27 cellular contexts compared by ENCODE assay signal in the genomic region with DNA sequence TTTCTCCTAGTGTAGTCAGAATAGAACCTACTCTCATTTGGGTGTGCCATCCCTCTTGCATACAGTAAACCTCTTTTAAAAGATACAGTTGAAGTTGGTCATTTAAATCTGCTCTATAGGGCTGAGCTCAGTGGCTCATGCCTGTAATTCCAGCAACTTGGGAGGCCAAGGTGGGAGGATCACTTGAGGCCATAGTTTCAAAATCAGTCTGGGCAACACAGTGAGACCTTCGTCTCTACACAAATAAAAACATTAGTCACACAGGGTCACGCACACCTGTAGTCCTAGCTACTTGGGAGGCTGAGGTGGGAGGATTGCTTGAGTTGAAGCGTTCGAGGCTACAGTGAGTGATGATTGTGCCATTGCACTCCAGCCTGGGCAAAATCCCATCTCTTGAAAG.
"Had no signal": no experiment of that assay in that cellular context is flagged by ENCODE, and none has a peak within 500 bp of the region (broad histone marks: within the 10 kb centered on the region; RNA-seq: fewer than 3 reads in every experiment).

No MANE protein-coding gene starts in this region.

- H3K9me3 Mint-ChIP-seq: type B pancreatic cell had no signal

- H3K27me3 ChIP-seq: stomach, suprapubic skin, testis, thyroid gland, tibial artery, tibial nerve, transverse colon, upper lobe of left lung, upper lobe of right lung, uterus, vagina had no signal

- H3K4me3 Mint-ChIP-seq: stimulated activated effector memory CD8-positive, alpha-beta T cell treated with anti-CD3 and anti-CD28 coated beads, Interleukin-12 subunit alpha, Interleukin-12 subunit beta, amount 100 ng/mL, for 72 hours; stimulated activated memory B cell treated with anti-CD40 and anti-IgM and Interleukin-4, amounts not matched to agents 10 μg/mL and 1 μg/mL and 100 μg/mL, for 72 hours; stimulated activated naive B cell treated with anti-CD40 and anti-IgM and Interleukin-4, amounts not matched to agents 10 μg/mL and 1 μg/mL and 100 μg/mL, for 72 hours; stimulated activated naive CD8-positive, alpha-beta T cell treated with anti-CD3 and anti-CD28 coated beads, Interleukin-15, amount 100 ng/mL, for 72 hours; stimulated activated naive CD8-positive, alpha-beta T cell treated with anti-CD3 and anti-CD28 coated beads, Interleukin-15, Interleukin-2, amounts not matched to agents 100 ng/mL and 50 ng/mL, for 24 hours; type B pancreatic cell had no signal

- H3K36me3 Mint-ChIP-seq: stimulated activated effector memory CD8-positive, alpha-beta T cell treated with anti-CD3 and anti-CD28 coated beads, Interleukin-12 subunit alpha, Interleukin-12 subunit beta, amount 100 ng/mL, for 72 hours; stimulated activated memory B cell treated with anti-CD40 and anti-IgM and Interleukin-4, amounts not matched to agents 10 μg/mL and 1 μg/mL and 100 μg/mL, for 72 hours; stimulated activated naive B cell treated with anti-CD40 and anti-IgM and Interleukin-4, amounts not matched to agents 10 μg/mL and 1 μg/mL and 100 μg/mL, for 72 hours; type B pancreatic cell had no signal

- H3K4me1 Mint-ChIP-seq: stimulated activated effector memory CD8-positive, alpha-beta T cell treated with anti-CD3 and anti-CD28 coated beads, Interleukin-12 subunit alpha, Interleukin-12 subunit beta, amount 100 ng/mL, for 72 hours; stimulated activated memory B cell treated with anti-CD40 and anti-IgM and Interleukin-4, amounts not matched to agents 10 μg/mL and 1 μg/mL and 100 μg/mL, for 72 hours; stimulated activated naive B cell treated with anti-CD40 and anti-IgM and Interleukin-4, amounts not matched to agents 10 μg/mL and 1 μg/mL and 100 μg/mL, for 72 hours; stimulated activated naive CD8-positive, alpha-beta T cell treated with anti-CD3 and anti-CD28 coated beads, Interleukin-15, amount 100 ng/mL, for 72 hours had no signal

- H3K27ac ChIP-seq: stomach, suprapubic skin, testis, thoracic aorta, thyroid gland, tibial artery, tibial nerve, transverse colon, upper lobe of left lung, upper lobe of right lung, uterus, vagina had no signal

- H3K36me3 ChIP-seq: stomach, suprapubic skin, thoracic aorta, thyroid gland, tibial artery, tibial nerve, transverse colon, upper lobe of left lung, upper lobe of right lung, uterus, vagina had no signal

- H3K9me3 ChIP-seq: suprapubic skin, testis, thoracic aorta, thyroid gland, tibial artery, transverse colon, upper lobe of left lung, upper lobe of right lung, uterus, vagina had no signal

- H3K4me3 ChIP-seq: stomach, suprapubic skin, testis, thoracic aorta, thyroid gland, tibial artery, tibial nerve, transverse colon, upper lobe of left lung, upper lobe of right lung, uterus, vagina had no signal

- DNase-seq: stimulated activated CD4-positive, alpha-beta T cell treated with anti-CD3 and anti-CD28 coated beads, Interleukin-2, amount 100 ng/mL, for 48 hours; stimulated activated CD4-positive, alpha-beta T cell treated with anti-CD3 and anti-CD28 coated beads, Interleukin-4, amount 100 ng/mL, for 1 hour; stimulated activated CD4-positive, alpha-beta T cell treated with anti-CD3 and anti-CD28 coated beads, Interleukin-4, amount 100 ng/mL, for 24 hours; stimulated activated CD4-positive, alpha-beta T cell treated with anti-CD3 and anti-CD28 coated beads, Interleukin-4, amount 100 ng/mL, for 4 hours; stimulated activated CD8-positive, alpha-beta memory T cell treated with anti-CD3 and anti-CD28 coated beads, Interleukin-4, amount 100 ng/mL, for 48 hours; stimulated activated naive B cell treated with anti-CD40 and anti-IgM and Interleukin-4, amounts not matched to agents 10 μg/mL and 1 μg/mL and 100 μg/mL, for 72 hours; stimulated activated naive CD4-positive, alpha-beta T cell; stimulated activated naive CD4-positive, alpha-beta T cell treated with Interleukin-2 at 50 U/mL for 16 hours; stimulated activated naive CD8-positive, alpha-beta T cell treated with anti-CD3 and anti-CD28 coated beads, Interleukin-15, amount 100 ng/mL, for 72 hours; stimulated activated naive CD8-positive, alpha-beta T cell treated with anti-CD3 and anti-CD28 coated beads, Interleukin-15, Interleukin-2, amounts not matched to agents 100 U/mL and 50 U/mL, for 24 hours; stomach; substantia nigra; testis; thyroid gland; tibial artery; transverse colon; upper lobe of left lung; upper lobe of right lung; uterus had no signal

- ATAC-seq: stimulated activated effector memory CD8-positive, alpha-beta T cell treated with anti-CD3 and anti-CD28 coated beads, Interleukin-12 subunit alpha, Interleukin-12 subunit beta, amount 100 ng/mL, for 72 hours; stimulated activated memory B cell treated with anti-CD40 and anti-IgM and Interleukin-4, amounts not matched to agents 10 μg/mL and 1 μg/mL and 100 μg/mL, for 72 hours; stimulated activated naive B cell treated with anti-CD40 and anti-IgM and Interleukin-4, amounts not matched to agents 10 μg/mL and 1 μg/mL and 100 μg/mL, for 72 hours; stimulated activated naive CD8-positive, alpha-beta T cell treated with anti-CD3 and anti-CD28 coated beads, Interleukin-15, amount 100 ng/mL, for 72 hours; stimulated activated naive CD8-positive, alpha-beta T cell treated with anti-CD3 and anti-CD28 coated beads, Interleukin-15, Interleukin-2, amounts not matched to agents 100 U/mL and 50 U/mL, for 24 hours; upper lobe of right lung had no signal

- H3K4me1 ChIP-seq: stomach, suprapubic skin, testis, thyroid gland, tibial artery, tibial nerve, transverse colon, upper lobe of left lung, upper lobe of right lung, uterus, vagina had no signal

- H3K27me3 Mint-ChIP-seq: stimulated activated memory B cell treated with anti-CD40 and anti-IgM and Interleukin-4, amounts not matched to agents 10 μg/mL and 1 μg/mL and 100 μg/mL, for 72 hours; stimulated activated naive B cell treated with anti-CD40 and anti-IgM and Interleukin-4, amounts not matched to agents 10 μg/mL and 1 μg/mL and 100 μg/mL, for 72 hours; stimulated activated naive CD8-positive, alpha-beta T cell treated with anti-CD3 and anti-CD28 coated beads, Interleukin-15, amount 100 ng/mL, for 72 hours; stimulated activated naive CD8-positive, alpha-beta T cell treated with anti-CD3 and anti-CD28 coated beads, Interleukin-15, Interleukin-2, amounts not matched to agents 100 ng/mL and 50 ng/mL, for 24 hours had no signal

- H3K27ac Mint-ChIP-seq: stimulated activated effector memory CD8-positive, alpha-beta T cell treated with anti-CD3 and anti-CD28 coated beads, Interleukin-12 subunit alpha, Interleukin-12 subunit beta, amount 100 ng/mL, for 72 hours; stimulated activated memory B cell treated with anti-CD40 and anti-IgM and Interleukin-4, amounts not matched to agents 10 μg/mL and 1 μg/mL and 100 μg/mL, for 72 hours; stimulated activated naive B cell treated with anti-CD40 and anti-IgM and Interleukin-4, amounts not matched to agents 10 μg/mL and 1 μg/mL and 100 μg/mL, for 72 hours; stimulated activated naive CD8-positive, alpha-beta T cell treated with anti-CD3 and anti-CD28 coated beads, Interleukin-15, Interleukin-2, amounts not matched to agents 100 ng/mL and 50 ng/mL, for 24 hours; type B pancreatic cell had no signal
